In genomic region chr6:154653853-154654252, GRCh38 we compare ENCODE assay signal across 10 cellular contexts.
DNase-seq lines count a peak whose midpoint lies in the region; FAIRE-seq and TF ChIP-seq lines count a peak whose summit lies in the region.
"Had no signal": no experiment of that assay in that cellular context is flagged by ENCODE, and none has a peak within 500 bp of the region (broad histone marks: within the 10 kb centered on the region; RNA-seq: fewer than 3 reads in every experiment).

No MANE protein-coding gene starts in this region.

- DNase-seq in GM04503 (ENCODE audit: low read depth) = peak; percentile 27
- DNase-seq in adrenal gland = peak in 4 of 7 donors; percentile 15 to 43 (median 28)
- DNase-seq in right atrium auricular region (ENCODE audit: low spot score) = peak; percentile 62
- DNase-seq in small intestine = peak; percentile 13
- no peak for DNase-seq in AML-193 (lab: John Stamatoyannopoulos, UW)
- DNase-seq in NOMO-1 treated with DMSO at 0.1 percent for 48 hours (lab: John Stamatoyannopoulos, UW; ENCODE audit: unreplicated experiment) = no peak
- no peak for DNase-seq in activated T-cell treated with anti-CD3 and anti-CD28 coated beads for 4 hours
- no peak for DNase-seq in NAMALWA (ENCODE audit: low spot score)
- DNase-seq: amygdala, NCI-H446 had no signal

- no peak overlapping the region for H3K4me3 ChIP-seq in adrenal gland
- H3K4me3 ChIP-seq in right atrium auricular region = no peak overlapping the region
- H3K4me3 ChIP-seq in small intestine (ENCODE audit: low read depth in 1 of 2, low read length in 2 of 2) = no peak overlapping the region

- intact Hi-C loops in adrenal gland (cut with DNase I) = no loop called here

- peaks cover 3% of the 10 kb centered on the region for H3K27me3 ChIP-seq in adrenal gland
- H3K27me3 ChIP-seq in right atrium auricular region = no peaks in the 10 kb centered on the region
- no peaks in the 10 kb centered on the region for H3K27me3 ChIP-seq in small intestine (ENCODE audit: control insufficient read depth in 2 of 2, insufficient read depth in 2 of 2, low read length in 2 of 2)

- H3K27ac ChIP-seq in adrenal gland (no peak overlapping the region), right atrium auricular region (no peak overlapping the region), small intestine (ENCODE audit: low read depth in 1 of 2, low read length in 1 of 2) (no peak overlapping the region)

- no peak for TF ChIP-seq CTCF in adrenal gland (IDR thresholded peaks at IDR 0.05)
- TF ChIP-seq CTCF in right atrium auricular region (IDR thresholded peaks at IDR 0.05) = no peak

- H3K4me1 ChIP-seq in adrenal gland (replicated peaks in 1 of 2) = peaks cover 0 to 7% of the 10 kb centered on the region in 2 donors
- H3K4me1 ChIP-seq in right atrium auricular region = peaks cover 0 to 19% of the 10 kb centered on the region in 2 donors
- H3K4me1 ChIP-seq in small intestine (ENCODE audit: control insufficient read depth in 2 of 2, insufficient read depth in 1 of 2, low read depth in 1 of 2, low read length in 1 of 2) = no peaks in the 10 kb centered on the region

- 32 to 45% (median 34%) methylated on average over 4 of the region's 4 CpGs for WGBS in adrenal gland, 4 donors
- 35 to 57% (median 46%) methylated on average over 4 of the region's 4 CpGs for WGBS in small intestine, 3 donors

- no peak for TF ChIP-seq POLR2A in adrenal gland (IDR thresholded peaks at IDR 0.05)

- H3K9me3 ChIP-seq in adrenal gland (replicated peaks in 1 of 3) = no peaks in the 10 kb centered on the region
- no peaks in the 10 kb centered on the region for H3K9me3 ChIP-seq in right atrium auricular region
- H3K9me3 ChIP-seq in small intestine (ENCODE audit: control insufficient read depth, low read depth) = no peaks in the 10 kb centered on the region

- no peak for FAIRE-seq in small intestine (lab: Jason Lieb, UNC)

- H3K36me3 ChIP-seq in adrenal gland (replicated peaks in 1 of 2) (no peaks in the 10 kb centered on the region), right atrium auricular region (no peaks in the 10 kb centered on the region), small intestine (ENCODE audit: control insufficient read depth in 2 of 2, insufficient read depth in 2 of 2, low read length in 2 of 2) (no peaks in the 10 kb centered on the region)

Comparison
In these comparisons a context has a peak if more than half of its experiments do, and no peak if none do; other contexts are left out.
1. DNase-seq: peak in GM04503 (single experiment), adrenal gland (4 of 7), right atrium auricular region (single experiment) and small intestine (single experiment); none in AML-193 (0 of 2), NOMO-1 treated with DMSO at 0.1 percent for 48 hours (single experiment), activated T-cell treated with anti-CD3 and anti-CD28 coated beads for 4 hours (single experiment) and NAMALWA (single experiment).